Comparison of ENCODE assay signal across 15 cellular contexts in genomic region chr1:17304155-17304826, GRCh38. TPM values are rescaled to one million over a fixed set of nuclear protein-coding genes. Genes with fewer than 3 reads are reported as not detected.
DNase-seq lines count a peak whose midpoint lies in the region; ATAC-seq and TF ChIP-seq lines count a peak whose summit lies in the region.
"Had no signal": no experiment of that assay in that cellular context is flagged by ENCODE, and none has a peak within 500 bp of the region (broad histone marks: within the 10 kb centered on the region; RNA-seq: fewer than 3 reads in every experiment).

No MANE protein-coding gene starts in this region.

- peaks cover 25 to 43% (median 35%) of the 10 kb centered on the region in 11 experiments for H3K9me3 ChIP-seq in BLaER1 treated with 17β-estradiol and CSF1 and Interleukin-3, amounts not matched to agents 10 nM and 100 nM (replicated peaks in 1 of 11)
- H3K9me3 ChIP-seq in RWPE2 (ENCODE audit: severe bottlenecking), result no peaks in the 10 kb centered on the region
- H3K9me3 ChIP-seq in stomach, result peaks cover 0 to 30% (median 24%) of the 10 kb centered on the region in 4 donors
- H3K9me3 ChIP-seq: thyroid gland had no signal

- H3K4me1 ChIP-seq in BLaER1 treated with 17β-estradiol and CSF1 and Interleukin-3, amounts not matched to agents 10 nM and 100 nM, result peaks cover 13 to 35% (median 22%) of the 10 kb centered on the region in 10 experiments
- H3K4me1 ChIP-seq in RWPE2 (ENCODE audit: insufficient read depth, poor library complexity, severe bottlenecking) (peaks cover 17% of the 10 kb centered on the region), foreskin keratinocyte (peaks cover 9% of the 10 kb centered on the region), stomach (no peaks in the 10 kb centered on the region)
- H3K4me1 ChIP-seq: gastroesophageal sphincter, thyroid gland had no signal

- peak overlapping the region in 7 of 11 experiments; percentile 6 to 44 (median 39); a peak in 8 of 22 replicates for H3K27ac ChIP-seq in BLaER1 treated with 17β-estradiol and CSF1 and Interleukin-3, amounts not matched to agents 10 nM and 100 nM
- H3K27ac ChIP-seq in RWPE2 (ENCODE audit: poor library complexity, severe bottlenecking) (peak overlapping the region; percentile 85), foreskin keratinocyte (no peak overlapping the region), stomach (no peak overlapping the region)
- H3K27ac ChIP-seq: gastroesophageal sphincter, thyroid gland had no signal

- no peaks in the 10 kb centered on the region for H4K20me1 ChIP-seq in BLaER1 treated with 17β-estradiol and CSF1 and Interleukin-3, amounts not matched to agents 10 nM and 100 nM

- H3K36me3 ChIP-seq in BLaER1 treated with 17β-estradiol and CSF1 and Interleukin-3, amounts not matched to agents 10 nM and 100 nM, result no peaks in the 10 kb centered on the region
- H3K36me3 ChIP-seq in RWPE2 (ENCODE audit: low read depth) (no peaks in the 10 kb centered on the region), stomach (no peaks in the 10 kb centered on the region)
- H3K36me3 ChIP-seq: gastroesophageal sphincter, thyroid gland had no signal

- no peak overlapping the region for H3K4me3 ChIP-seq in BLaER1 treated with 17β-estradiol and CSF1 and Interleukin-3, amounts not matched to agents 10 nM and 100 nM
- no peak overlapping the region for H3K4me3 ChIP-seq in RWPE2 (ENCODE audit: severe bottlenecking)
- H3K4me3 ChIP-seq in stomach, result no peak overlapping the region
- H3K4me3 ChIP-seq: gastroesophageal sphincter, thyroid gland had no signal

- no peak for TF ChIP-seq POLR2A in stomach (IDR thresholded peaks at IDR 0.05)

- DNase-seq in Kasumi-1 (lab: John Stamatoyannopoulos, UW), result peak; percentile 81 to 85
- no peak for DNase-seq in RWPE2 (ENCODE audit: low spot score)
- DNase-seq in foreskin keratinocyte, result peak; percentile 42 to 66
- DNase-seq in retina, result no peak
- no peak for DNase-seq in stomach
- no peak for DNase-seq in NCI-H2029 treated with DMSO at 0.1 percent for 48 hours (lab: John Stamatoyannopoulos, UW)
- DNase-seq: activated CD8-positive, alpha-beta T cell treated with anti-CD3 and anti-CD28 coated beads for 36 hours; DMS153; effector memory CD4-positive, alpha-beta T cell; thyroid gland had no signal

- H3K4me2 ChIP-seq in BLaER1 treated with 17β-estradiol and CSF1 and Interleukin-3, amounts not matched to agents 10 nM and 100 nM, result peak overlapping the region; percentile 40 to 70 (median 58); a peak in 21 of 22 replicates

- ATAC-seq in RWPE2 (ENCODE audit: low read depth) (peak; percentile 90), foreskin keratinocyte (peak; percentile 62), HG03139 (IDR thresholded peaks at IDR 0.05; ENCODE audit: unreplicated experiment) (no peak)
- ATAC-seq: activated CD8-positive, alpha-beta T cell treated with anti-CD3 and anti-CD28 coated beads for 36 hours; gastroesophageal sphincter had no signal

- TF ChIP-seq EP300 in stomach (IDR thresholded peaks at IDR 0.05), result no peak

- TF ChIP-seq CTCF in RWPE2 (IDR thresholded peaks at IDR 0.05; ENCODE audit: poor library complexity, severe bottlenecking) (no peak), foreskin keratinocyte (conservative IDR thresholded peaks at IDR 0.05) (no peak), stomach (IDR thresholded peaks at IDR 0.05) (no peak)

- WGBS in stomach, 5 donors, result 20 to 41% (median 33%) methylated on average over 6 of the region's 6 CpGs

- intact Hi-C loops in stomach (cut with DNase I; ENCODE audit: low total_unique reads), result no loop called here

- H3K9ac ChIP-seq in BLaER1 treated with 17β-estradiol and CSF1 and Interleukin-3, amounts not matched to agents 10 nM and 100 nM, result peak overlapping the region in 2 of 11 experiments; percentile 13 to 45; a peak in 1 of 22 replicates

- H3K27me3 ChIP-seq in BLaER1 treated with 17β-estradiol and CSF1 and Interleukin-3, amounts not matched to agents 10 nM and 100 nM, result no peaks in the 10 kb centered on the region
- H3K27me3 ChIP-seq in RWPE2 (ENCODE audit: insufficient read depth, poor library complexity, severe bottlenecking) (no peaks in the 10 kb centered on the region), foreskin keratinocyte (no peaks in the 10 kb centered on the region), stomach (peaks cover 0 to 36% (median 14%) of the 10 kb centered on the region in 3 donors)
- H3K27me3 ChIP-seq: thyroid gland had no signal

RNA-seq across cellular contexts. Expression of gene PADI4, which starts 3.7 kb away (rescaled TPM):
- not detected in 2 replicates for total RNA-seq in foreskin keratinocyte
- 0.22 and 0.35 TPM in 2 replicates for polyA plus RNA-seq in foreskin keratinocyte
- under 1 TPM in 1 of 5 donors, not detected in 4; 0.18 TPM for total RNA-seq in stomach
- under 1 TPM in 2 of 3 donors, not detected in 1; 0.08 to 0.25 TPM for polyA plus RNA-seq in stomach
- total RNA-seq: LHCN-M2, progenitor cell of endocrine pancreas had no signal

RNA-seq across cellular contexts. Expression of gene PADI3, which starts 55.4 kb away (rescaled TPM):
- 5.7 and 6.4 TPM in 2 replicates for total RNA-seq in foreskin keratinocyte
- 4.1 and 5.2 TPM in 2 replicates for polyA plus RNA-seq in foreskin keratinocyte
- total RNA-seq in stomach, result not detected
- polyA plus RNA-seq in stomach, result 1 to 10 TPM in 1 of 3 donors, not detected in 2; 5.4 TPM
- total RNA-seq: activated CD8-positive, alpha-beta T cell treated with anti-CD3 and anti-CD28 coated beads for 36 hours; progenitor cell of endocrine pancreas; thyroid gland had no signal

Comparison
In these comparisons a context has a peak if more than half of its experiments do, and no peak if none do; other contexts are left out.
1. H3K27ac ChIP-seq: peak in BLaER1 treated with 17β-estradiol and CSF1 and Interleukin-3, amounts not matched to agents 10 nM and 100 nM (7 of 11) and RWPE2 (single experiment); none in foreskin keratinocyte (single experiment) and stomach (0 of 5).
2. DNase-seq: peak in Kasumi-1 (2 of 2) and foreskin keratinocyte (2 of 2); none in RWPE2 (single experiment), retina (single experiment), stomach (single experiment) and NCI-H2029 treated with DMSO at 0.1 percent for 48 hours (single experiment).